19 cellular contexts compared by ENCODE assay signal in genomic region chr9:110083866-110084265, GRCh38.
DNase-seq lines count a peak whose midpoint lies in the region.
"Had no signal": no experiment of that assay in that cellular context is flagged by ENCODE, and none has a peak within 500 bp of the region (broad histone marks: within the 10 kb centered on the region; RNA-seq: fewer than 3 reads in every experiment).

No MANE protein-coding gene starts in this region.

- H3K14ac ChIP-seq in trophoblast cell (ENCODE audit: low read length): no peak overlapping the region

- no peak for DNase-seq in activated naive CD4-positive, alpha-beta T cell treated with anti-CD3 and anti-CD28 coated beads, Interleukin-2, amount 10 ng/mL, durations not matched to agents 7 days and 5 days
- DNase-seq in activated naive CD4-positive, alpha-beta T cell (lab: John Stamatoyannopoulos, UW): no peak
- DNase-seq in M059J (ENCODE audit: low read depth) (peak; percentile 41), epithelial cell of prostate (ENCODE audit: low read depth, low spot score) (no peak), trophoblast cell (peak; percentile 71 to 85), ACHN (no peak), cerebellar cortex (ENCODE audit: low spot score) (no peak), NCI-H2227 (lab: John Stamatoyannopoulos, UW; ENCODE audit: unreplicated experiment) (no peak)
- DNase-seq: EL; MV-4-11; NCI-H1417 treated with DMSO at 0.1 percent for 48 hours; NCI-H1930; NCI-H446 treated with DMSO at 0.1 percent for 48 hours; NK-92 treated with Interleukin-12 subunit alpha and Interleukin-12 subunit beta, amount 100 ng/mL, for 24 hours; OCI-M1 had no signal

- peaks cover 61% of the 10 kb centered on the region for H3K4me1 Mint-ChIP-seq in activated naive CD4-positive, alpha-beta T cell treated with anti-CD3 and anti-CD28 coated beads, Interleukin-2, amount 10 ng/mL, durations not matched to agents 7 days and 5 days

- no peak overlapping the region for H3K4ac ChIP-seq in trophoblast cell (ENCODE audit: low read depth, low read length)

- H3K27ac ChIP-seq in epithelial cell of prostate (peak overlapping the region; percentile 15), trophoblast cell (ENCODE audit: low read depth, low read length) (no peak overlapping the region)
- H3K27ac ChIP-seq: C4-2B, RWPE1, SJSA1 had no signal

- H3K4me3 Mint-ChIP-seq in activated naive CD4-positive, alpha-beta T cell treated with anti-CD3 and anti-CD28 coated beads, Interleukin-2, amount 10 ng/mL, durations not matched to agents 7 days and 5 days: no peak overlapping the region

- CTCF ChIA-PET in activated naive CD4-positive, alpha-beta T cell treated with anti-CD3 and anti-CD28 coated beads, Interleukin-2, amount 10 ng/mL, durations not matched to agents 7 days and 5 days (lab: Charles Lee): no interaction called here

- in situ Hi-C loops in ACHN (cut with HindIII; ENCODE audit: low pct_ligation_motif_present, low pct_unique_long_range_greater_than_20kb, low sequenced_read_pairs): no loop called here

- H3K27ac Mint-ChIP-seq in activated naive CD4-positive, alpha-beta T cell treated with anti-CD3 and anti-CD28 coated beads, Interleukin-2, amount 10 ng/mL, durations not matched to agents 7 days and 5 days: peak overlapping the region; percentile 2

- H3K9me3 ChIP-seq in trophoblast cell (ENCODE audit: insufficient read depth, low read depth, low read length): no peaks in the 10 kb centered on the region
- H3K9me3 ChIP-seq: SJSA1 had no signal

- no peak overlapping the region for H2AK5ac ChIP-seq in trophoblast cell (ENCODE audit: low read length)

- H3K9ac ChIP-seq in trophoblast cell (ENCODE audit: low read length): no peak overlapping the region

- no peak overlapping the region for H4K12ac ChIP-seq in trophoblast cell (ENCODE audit: low read depth, low read length)

- no peak overlapping the region for H2BK12ac ChIP-seq in trophoblast cell (ENCODE audit: low read length)

- no peaks in the 10 kb centered on the region for H3K36me3 ChIP-seq in trophoblast cell (ENCODE audit: control insufficient read depth in 1 of 2, insufficient read depth in 2 of 2, low read length in 2 of 2)

- no peak overlapping the region for H2BK120ac ChIP-seq in trophoblast cell (ENCODE audit: insufficient read depth, low read length, poor library complexity)

- H3K27me3 ChIP-seq in trophoblast cell (ENCODE audit: insufficient read depth, low read length): no peaks in the 10 kb centered on the region
- H3K27me3 ChIP-seq: SJSA1 had no signal

- no CpG with 5 or more reads among the region's 3 CpGs for WGBS in trophoblast cell (ENCODE audit: extremely low coverage, insufficient coverage, insufficient read length)

- no peaks in the 10 kb centered on the region for H3K4me1 ChIP-seq in trophoblast cell (ENCODE audit: control insufficient read depth in 1 of 2, insufficient read depth in 2 of 2, low read length in 2 of 2)

- H3K9me3 Mint-ChIP-seq in activated naive CD4-positive, alpha-beta T cell treated with anti-CD3 and anti-CD28 coated beads, Interleukin-2, amount 10 ng/mL, durations not matched to agents 7 days and 5 days: no peaks in the 10 kb centered on the region

- no peaks in the 10 kb centered on the region for H3K79me1 ChIP-seq in trophoblast cell (ENCODE audit: low read length)

- no peak overlapping the region for H2BK5ac ChIP-seq in trophoblast cell (ENCODE audit: low read depth, low read length, poor library complexity)

- no peak overlapping the region for H3K4me3 ChIP-seq in trophoblast cell (ENCODE audit: low read depth, low read length)
- H3K4me3 ChIP-seq: K562, SJSA1 had no signal

- no peak overlapping the region for H3K23ac ChIP-seq in trophoblast cell (ENCODE audit: low read length)

- H3K4me2 ChIP-seq in trophoblast cell (ENCODE audit: low read length): no peak overlapping the region

- H3K27me3 Mint-ChIP-seq in activated naive CD4-positive, alpha-beta T cell treated with anti-CD3 and anti-CD28 coated beads, Interleukin-2, amount 10 ng/mL, durations not matched to agents 7 days and 5 days: no peaks in the 10 kb centered on the region

- no peak overlapping the region for H4K8ac ChIP-seq in trophoblast cell (ENCODE audit: low read depth, low read length)

- no peak overlapping the region for H3K18ac ChIP-seq in trophoblast cell (ENCODE audit: low read length)

- H2AFZ ChIP-seq in trophoblast cell (ENCODE audit: insufficient read depth, low read length, poor library complexity): no peak overlapping the region

- no peaks in the 10 kb centered on the region for H3K79me2 ChIP-seq in trophoblast cell (ENCODE audit: control insufficient read depth, insufficient read depth, low read length, poor library complexity)

- H3K36me3 Mint-ChIP-seq in activated naive CD4-positive, alpha-beta T cell treated with anti-CD3 and anti-CD28 coated beads, Interleukin-2, amount 10 ng/mL, durations not matched to agents 7 days and 5 days: peaks cover 21% of the 10 kb centered on the region

- H4K91ac ChIP-seq in trophoblast cell (ENCODE audit: low read depth, low read length): no peak overlapping the region

Comparison
In these comparisons a context has a peak if more than half of its experiments do, and no peak if none do; other contexts are left out.
1. DNase-seq: peak in M059J (single experiment) and trophoblast cell (2 of 2); none in activated naive CD4-positive, alpha-beta T cell treated with anti-CD3 and anti-CD28 coated beads, Interleukin-2, amount 10 ng/mL, durations not matched to agents 7 days and 5 days (single experiment), activated naive CD4-positive, alpha-beta T cell (0 of 4), epithelial cell of prostate (single experiment), ACHN (single experiment), cerebellar cortex (single experiment) and NCI-H2227 (single experiment).